In genomic region chr1:56324504-56324903, GRCh38 we compare ENCODE assay signal across 11 cellular contexts.
"Had no signal": no experiment of that assay in that cellular context is flagged by ENCODE, and none has a peak within 500 bp of the region (broad histone marks: within the 10 kb centered on the region; RNA-seq: fewer than 3 reads in every experiment).

No MANE protein-coding gene starts in this region.

- H3K4me3 Mint-ChIP-seq: GM23338, H9, HFFc6 had no signal

- H3K4me1 ChIP-seq: HAP-1 had no signal

- H3K9me3 Mint-ChIP-seq: GM23338, H9 had no signal

- H3K9ac ChIP-seq: GM23248 had no signal

- H3K27ac Mint-ChIP-seq: GM23338, H9, HFFc6 had no signal

- H3K36me3 ChIP-seq: HAP-1 had no signal

- H3K4me3 ChIP-seq: GM23248, GM23338, HAP-1 had no signal

- H2AFZ ChIP-seq: GM23248, GM23338 had no signal

- H3K27ac ChIP-seq: GM23248 had no signal

- DNase-seq: GM23248, GOT3, H7, H9, HCEC 1CT, HFFc6 had no signal

- H3K4me2 ChIP-seq: GM23338 had no signal

- FAIRE-seq: H1, H54 had no signal

- ATAC-seq: GM23338, HCT116 had no signal

- H3K9me3 ChIP-seq: HAP-1 had no signal
